9 cellular contexts compared by ENCODE assay signal in the genomic region with DNA sequence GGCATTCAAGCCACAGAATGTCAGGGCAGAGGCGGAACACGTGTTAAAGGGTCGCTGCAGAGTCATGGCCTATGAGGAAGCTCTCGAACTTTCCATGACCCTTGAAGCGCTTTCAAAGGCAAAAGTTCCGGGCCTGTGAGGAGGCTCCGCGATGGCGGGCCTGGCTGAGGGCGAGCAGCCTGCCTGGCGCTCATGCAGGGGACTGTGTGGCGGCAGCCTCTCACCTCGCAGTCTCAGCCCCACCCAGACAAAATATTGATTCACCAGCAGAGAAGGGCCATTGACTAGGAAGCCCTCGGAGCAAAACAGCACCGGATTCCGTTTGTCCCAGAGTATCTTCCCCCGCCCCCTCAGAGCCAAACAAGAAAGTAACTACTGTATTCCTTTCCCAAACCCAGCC. TPM values are rescaled to one million over a fixed set of nuclear protein-coding genes. Genes with fewer than 3 reads are reported as not detected.
"Had no signal": no experiment of that assay in that cellular context is flagged by ENCODE, and none has a peak within 500 bp of the region (broad histone marks: within the 10 kb centered on the region; RNA-seq: fewer than 3 reads in every experiment).

No MANE protein-coding gene starts in this region.

- H3K9me3 ChIP-seq: HAP-1 had no signal

- H3K9ac ChIP-seq: KMS-11 had no signal

- DNase-seq: GOT3, IMR-90, Karpas-422, KBM-7 had no signal

- H3K4me3 ChIP-seq: HAP-1 had no signal

- H3K4me2 ChIP-seq: KMS-11 had no signal

- H3K36me3 ChIP-seq: HAP-1 had no signal

- H3K27ac ChIP-seq: HL-60, KMS-11 had no signal

RNA-seq across cellular contexts. Expression of a gene that starts 12.8 kb away (rescaled TPM):
- total RNA-seq: H4, HT1080 had no signal
